23 cellular contexts compared by ENCODE assay signal in genomic region chr9:31745886-31746285, GRCh38.
DNase-seq lines count a peak whose midpoint lies in the region; ATAC-seq and TF ChIP-seq lines count a peak whose summit lies in the region.
"Had no signal": no experiment of that assay in that cellular context is flagged by ENCODE, and none has a peak within 500 bp of the region (broad histone marks: within the 10 kb centered on the region; RNA-seq: fewer than 3 reads in every experiment).

No MANE protein-coding gene starts in this region.

- ATAC-seq in HG03039 (IDR thresholded peaks at IDR 0.05; ENCODE audit: unreplicated experiment) (no peak), HG02981 (IDR thresholded peaks at IDR 0.05; ENCODE audit: unreplicated experiment) (no peak)
- ATAC-seq: A549, GM12878 had no signal

- DNase-seq in LHCN-M2 (ENCODE audit: low read depth): peak; percentile 2
- DNase-seq in astrocyte of the hippocampus (ENCODE audit: low read depth, low spot score): peak; percentile 62
- DNase-seq in fibroblast of pulmonary artery (ENCODE audit: low read depth): peak; percentile 6
- DNase-seq in retinal pigment epithelial cell (ENCODE audit: low read depth): peak; percentile 64
- DNase-seq in middle frontal gyrus (ENCODE audit: extremely low spot score, low spot score): no peak
- DNase-seq: 8988T; ACHN; AML-193; BE2C; CD4-positive, alpha-beta T cell; CD8-positive, alpha-beta memory T cell; DMS 273 treated with DMSO at 0.1 percent for 48 hours; DMS79; EL; GDM1; GOT3; HFFc6 had no signal

- TF ChIP-seq CTCF in fibroblast of pulmonary artery (IDR thresholded peaks at IDR 0.05; ENCODE audit: low read length, missing control alignments) (no peak), retinal pigment epithelial cell (conservative IDR thresholded peaks at IDR 0.05; ENCODE audit: low read depth, low read length) (no peak)

- H3K4me3 ChIP-seq in fibroblast of pulmonary artery (replicated peaks; ENCODE audit: low read depth, low read length): no peak overlapping the region
- no peak overlapping the region for H3K4me3 ChIP-seq in retinal pigment epithelial cell (ENCODE audit: low read length)
- H3K4me3 ChIP-seq: A549; BLaER1 treated with 17β-estradiol and CSF1 and Interleukin-3, amounts not matched to agents 10 nM and 100 nM; GM12878; HAP-1 had no signal
